ENCODE assay signal across 9 cellular contexts in the genomic region with DNA sequence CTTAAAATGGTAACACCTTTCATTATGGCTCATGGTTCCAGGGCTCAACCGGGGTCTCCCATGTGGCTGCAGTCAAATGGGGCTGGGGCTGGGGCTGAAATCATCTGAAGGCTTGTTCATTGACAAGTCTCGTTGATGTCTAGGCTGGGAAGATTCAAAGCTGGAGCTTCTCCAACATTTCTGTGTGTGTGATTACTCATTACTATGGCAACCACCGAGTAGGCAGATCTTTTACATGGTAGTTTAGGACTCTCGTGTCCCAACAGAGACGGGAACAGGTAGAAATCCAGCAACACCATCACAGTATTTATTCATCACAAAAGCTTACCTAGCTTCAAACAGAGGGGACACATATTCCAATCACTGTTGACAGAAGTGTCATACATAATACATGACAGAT. TPM values are rescaled to one million over a fixed set of nuclear protein-coding genes. Genes with fewer than 3 reads are reported as not detected.
DNase-seq lines count a peak whose midpoint lies in the region; ATAC-seq and TF ChIP-seq lines count a peak whose summit lies in the region.
"Had no signal": no experiment of that assay in that cellular context is flagged by ENCODE, and none has a peak within 500 bp of the region (broad histone marks: within the 10 kb centered on the region; RNA-seq: fewer than 3 reads in every experiment).

No MANE protein-coding gene starts in this region.

- no peak for TF ChIP-seq POLR2A in spleen (IDR thresholded peaks at IDR 0.05)

- peaks cover 2% of the 10 kb centered on the region for H3K27me3 Mint-ChIP-seq in GM23338 (ENCODE audit: insufficient read depth, low read depth, poor library complexity)
- H3K27me3 Mint-ChIP-seq in central memory CD8-positive, alpha-beta T cell = no peaks in the 10 kb centered on the region

- no peaks in the 10 kb centered on the region for H3K27me3 ChIP-seq in GM23338 (ENCODE audit: insufficient read depth)
- no peaks in the 10 kb centered on the region for H3K27me3 ChIP-seq in spleen (replicated peaks in 1 of 7)

- 63 to 82% (median 69%) methylated on average over 5 of the region's 5 CpGs for WGBS in spleen, 5 donors

- DNase-seq in AG20443 (ENCODE audit: low spot score) = peak; percentile 56
- DNase-seq in GM23338 (ENCODE audit: low spot score) = peak; percentile 24
- DNase-seq in central memory CD8-positive, alpha-beta T cell (ENCODE audit: low spot score in 2 of 2) = no peak
- DNase-seq in left kidney (ENCODE audit: low read depth, low spot score) = peak; percentile 54
- no peak for DNase-seq in central memory CD4-positive, alpha-beta T cell
- DNase-seq in NCI-H1694 (lab: John Stamatoyannopoulos, UW) = no peak
- DNase-seq in spleen = no peak
- DNase-seq: stimulated activated CD4-positive, alpha-beta T cell treated with anti-CD3 and anti-CD28 coated beads, Interleukin-2, amount 100 ng/mL, for 48 hours had no signal

- peaks cover 62% of the 10 kb centered on the region for H3K4me1 ChIP-seq in GM23338 (ENCODE audit: insufficient read depth)
- H3K4me1 ChIP-seq in spleen = peaks cover 76 to 100% (median 88%) of the 10 kb centered on the region in 6 donors

- peaks cover 11% of the 10 kb centered on the region for H3K36me3 Mint-ChIP-seq in GM23338 (ENCODE audit: low read depth)
- peaks cover 13% of the 10 kb centered on the region for H3K36me3 Mint-ChIP-seq in central memory CD8-positive, alpha-beta T cell (ENCODE audit: insufficient read depth)

- H3K4me1 Mint-ChIP-seq in GM23338 = peaks cover 51% of the 10 kb centered on the region
- peaks cover 54% of the 10 kb centered on the region for H3K4me1 Mint-ChIP-seq in central memory CD8-positive, alpha-beta T cell

- no peak for TF ChIP-seq CTCF in GM23338 (conservative IDR thresholded peaks at IDR 0.05; ENCODE audit: low read depth in 2 of 2)
- no peak for TF ChIP-seq CTCF in spleen (IDR thresholded peaks at IDR 0.05 in 8 of 11, conservative IDR thresholded peaks at IDR 0.05 in 3 of 11)

- H3K79me2 ChIP-seq in GM23338 (replicated peaks; ENCODE audit: insufficient read depth) = peaks cover 100% of the 10 kb centered on the region

- peak overlapping the region; percentile 6; the same call in 1 of the 2 replicates for H3K27ac ChIP-seq in GM23338 (ENCODE audit: low read depth)
- no peak overlapping the region for H3K27ac ChIP-seq in spleen

- H3K36me3 ChIP-seq in GM23338 (ENCODE audit: insufficient read depth) = peaks cover 8% of the 10 kb centered on the region; the same call in 1 of the 2 replicates
- H3K36me3 ChIP-seq in spleen = peaks cover 0 to 17% (median 7%) of the 10 kb centered on the region in 6 donors

- H4K20me1 ChIP-seq in GM23338 (replicated peaks; ENCODE audit: insufficient read depth) = peaks cover 63% of the 10 kb centered on the region

- no peak overlapping the region for H2AFZ ChIP-seq in GM23338

- no peaks in the 10 kb centered on the region for H3K9me3 ChIP-seq in spleen

- H3K4me2 ChIP-seq in GM23338 = no peak overlapping the region; the same call in 1 of the 2 replicates

- H3K9me3 Mint-ChIP-seq in GM23338 = no peaks in the 10 kb centered on the region
- H3K9me3 Mint-ChIP-seq in central memory CD8-positive, alpha-beta T cell = no peaks in the 10 kb centered on the region

- H3K4me3 ChIP-seq in GM23338 = no peak overlapping the region
- peak overlapping the region in 1 of 8 donors; percentile 3 for H3K4me3 ChIP-seq in spleen

- intact Hi-C loops in spleen (cut with DNase I; ENCODE audit: low total_unique reads) = no loop called here

- peak overlapping the region; percentile 2; the same call in 1 of the 3 replicates for H3K4me3 Mint-ChIP-seq in GM23338
- peak overlapping the region; percentile 57 for H3K4me3 Mint-ChIP-seq in central memory CD8-positive, alpha-beta T cell

- no peaks in the 10 kb centered on the region for H3F3A ChIP-seq in GM23338 (replicated peaks; ENCODE audit: low read depth)

- no peak overlapping the region for H3K27ac Mint-ChIP-seq in GM23338
- peak overlapping the region; percentile 50 for H3K27ac Mint-ChIP-seq in central memory CD8-positive, alpha-beta T cell (ENCODE audit: low read depth)

- ATAC-seq in GM23338 (peak; percentile 32), GM18907 (IDR thresholded peaks at IDR 0.05; ENCODE audit: unreplicated experiment) (no peak)
- no peak for ATAC-seq in central memory CD8-positive, alpha-beta T cell (replicated peaks; ENCODE audit: extremely low read depth, poor library complexity, severe bottlenecking)

- no peaks in the 10 kb centered on the region for H3K9me2 ChIP-seq in GM23338 (ENCODE audit: insufficient read depth)

TF ChIP-seq in GM23338, 12 proteins besides CTCF, POLR2A, EP300 and RAD21:
- TF ChIP-seq, protein P1, sequence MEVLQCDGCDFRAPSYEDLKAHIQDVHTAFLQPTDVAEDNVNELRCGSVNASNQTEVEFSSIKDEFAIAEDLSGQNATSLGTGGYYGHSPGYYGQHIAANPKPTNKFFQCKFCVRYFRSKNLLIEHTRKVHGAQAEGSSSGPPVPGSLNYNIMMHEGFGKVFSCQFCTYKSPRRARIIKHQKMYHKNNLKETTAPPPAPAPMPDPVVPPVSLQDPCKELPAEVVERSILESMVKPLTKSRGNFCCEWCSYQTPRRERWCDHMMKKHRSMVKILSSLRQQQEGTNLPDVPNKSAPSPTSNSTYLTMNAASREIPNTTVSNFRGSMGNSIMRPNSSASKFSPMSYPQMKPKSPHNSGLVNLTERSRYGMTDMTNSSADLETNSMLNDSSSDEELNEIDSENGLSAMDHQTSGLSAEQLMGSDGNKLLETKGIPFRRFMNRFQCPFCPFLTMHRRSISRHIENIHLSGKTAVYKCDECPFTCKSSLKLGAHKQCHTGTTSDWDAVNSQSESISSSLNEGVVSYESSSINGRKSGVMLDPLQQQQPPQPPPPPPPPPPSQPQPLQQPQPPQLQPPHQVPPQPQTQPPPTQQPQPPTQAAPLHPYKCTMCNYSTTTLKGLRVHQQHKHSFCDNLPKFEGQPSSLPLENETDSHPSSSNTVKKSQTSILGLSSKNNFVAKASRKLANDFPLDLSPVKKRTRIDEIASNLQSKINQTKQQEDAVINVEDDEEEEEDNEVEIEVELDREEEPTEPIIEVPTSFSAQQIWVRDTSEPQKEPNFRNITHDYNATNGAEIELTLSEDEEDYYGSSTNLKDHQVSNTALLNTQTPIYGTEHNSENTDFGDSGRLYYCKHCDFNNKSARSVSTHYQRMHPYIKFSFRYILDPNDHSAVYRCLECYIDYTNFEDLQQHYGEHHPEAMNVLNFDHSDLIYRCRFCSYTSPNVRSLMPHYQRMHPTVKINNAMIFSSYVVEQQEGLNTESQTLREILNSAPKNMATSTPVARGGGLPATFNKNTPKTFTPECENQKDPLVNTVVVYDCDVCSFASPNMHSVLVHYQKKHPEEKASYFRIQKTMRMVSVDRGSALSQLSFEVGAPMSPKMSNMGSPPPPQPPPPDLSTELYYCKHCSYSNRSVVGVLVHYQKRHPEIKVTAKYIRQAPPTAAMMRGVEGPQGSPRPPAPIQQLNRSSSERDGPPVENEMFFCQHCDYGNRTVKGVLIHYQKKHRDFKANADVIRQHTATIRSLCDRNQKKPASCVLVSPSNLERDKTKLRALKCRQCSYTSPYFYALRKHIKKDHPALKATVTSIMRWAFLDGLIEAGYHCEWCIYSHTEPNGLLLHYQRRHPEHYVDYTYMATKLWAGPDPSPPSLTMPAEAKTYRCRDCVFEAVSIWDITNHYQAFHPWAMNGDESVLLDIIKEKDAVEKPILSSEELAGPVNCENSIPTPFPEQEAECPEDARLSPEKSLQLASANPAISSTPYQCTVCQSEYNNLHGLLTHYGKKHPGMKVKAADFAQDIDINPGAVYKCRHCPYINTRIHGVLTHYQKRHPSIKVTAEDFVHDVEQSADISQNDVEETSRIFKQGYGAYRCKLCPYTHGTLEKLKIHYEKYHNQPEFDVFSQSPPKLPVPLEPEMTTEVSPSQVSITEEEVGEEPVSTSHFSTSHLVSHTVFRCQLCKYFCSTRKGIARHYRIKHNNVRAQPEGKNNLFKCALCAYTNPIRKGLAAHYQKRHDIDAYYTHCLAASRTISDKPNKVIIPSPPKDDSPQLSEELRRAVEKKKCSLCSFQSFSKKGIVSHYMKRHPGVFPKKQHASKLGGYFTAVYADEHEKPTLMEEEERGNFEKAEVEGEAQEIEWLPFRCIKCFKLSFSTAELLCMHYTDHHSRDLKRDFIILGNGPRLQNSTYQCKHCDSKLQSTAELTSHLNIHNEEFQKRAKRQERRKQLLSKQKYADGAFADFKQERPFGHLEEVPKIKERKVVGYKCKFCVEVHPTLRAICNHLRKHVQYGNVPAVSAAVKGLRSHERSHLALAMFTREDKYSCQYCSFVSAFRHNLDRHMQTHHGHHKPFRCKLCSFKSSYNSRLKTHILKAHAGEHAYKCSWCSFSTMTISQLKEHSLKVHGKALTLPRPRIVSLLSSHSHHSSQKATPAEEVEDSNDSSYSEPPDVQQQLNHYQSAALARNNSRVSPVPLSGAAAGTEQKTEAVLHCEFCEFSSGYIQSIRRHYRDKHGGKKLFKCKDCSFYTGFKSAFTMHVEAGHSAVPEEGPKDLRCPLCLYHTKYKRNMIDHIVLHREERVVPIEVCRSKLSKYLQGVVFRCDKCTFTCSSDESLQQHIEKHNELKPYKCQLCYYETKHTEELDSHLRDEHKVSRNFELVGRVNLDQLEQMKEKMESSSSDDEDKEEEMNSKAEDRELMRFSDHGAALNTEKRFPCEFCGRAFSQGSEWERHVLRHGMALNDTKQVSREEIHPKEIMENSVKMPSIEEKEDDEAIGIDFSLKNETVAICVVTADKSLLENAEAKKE (CRISPR knock-in tag; IDR thresholded peaks at IDR 0.05) = no peak
- TF ChIP-seq CREB1 (CRISPR knock-in tag; IDR thresholded peaks at IDR 0.05; ENCODE audit: low read depth) (no peak), NANOG (IDR thresholded peaks at IDR 0.05; ENCODE audit: borderline replicate concordance) (no peak), ZNF114 (CRISPR knock-in tag; IDR thresholded peaks at IDR 0.05) (no peak), EZH2 (IDR thresholded peaks at IDR 0.05; ENCODE audit: low read depth, unreplicated experiment) (no peak), POLR2AphosphoS5 (IDR thresholded peaks at IDR 0.05; ENCODE audit: low read depth) (no peak), ETS1 (IDR thresholded peaks at IDR 0.05) (no peak)

RNA-seq across cellular contexts. Expression of gene YTHDC1, which starts 7.8 kb away (rescaled TPM):
- total RNA-seq in GM23338 (2014; rRNA removed; shearing (Covaris generic)) = 67.6 and 72.3 TPM in 2 replicates
- 135 and 144 TPM in 2 replicates for polyA plus RNA-seq in GM23338 (2016; fragmentation: Nextera tagmentation; extraction: Ambion mirVana)
- 100 to 1,000 TPM in 4 of 7 donors, 10 to 100 TPM in 3; 76.3 to 110 (median 101) TPM for total RNA-seq in spleen
- 10 to 100 TPM; 36.3 to 47.4 (median 38.0) TPM for polyA plus RNA-seq in spleen

Comparison
In these comparisons a context has a peak if more than half of its experiments do, and no peak if none do; other contexts are left out.
1. DNase-seq: peak in AG20443 (single experiment), GM23338 (single experiment) and left kidney (single experiment); none in central memory CD8-positive, alpha-beta T cell (0 of 2), central memory CD4-positive, alpha-beta T cell (single experiment), NCI-H1694 (single experiment) and spleen (single experiment).